ENCODE assay signal across 8 cellular contexts in genomic region chr1:27388337-27389005, GRCh38. TPM values are rescaled to one million over a fixed set of nuclear protein-coding genes. Genes with fewer than 3 reads are reported as not detected.
DNase-seq lines count a peak whose midpoint lies in the region; ATAC-seq, FAIRE-seq and TF ChIP-seq lines count a peak whose summit lies in the region.

No MANE protein-coding gene starts in this region.

- TF ChIP-seq CTCF in GM10248 (IDR thresholded peaks at IDR 0.05; ENCODE audit: control extremely low read depth, extremely low read depth, low read depth, missing control alignments): peak; percentile 95
- TF ChIP-seq CTCF in WI38 (IDR thresholded peaks at IDR 0.05; ENCODE audit: low read depth, low read length): peak; percentile 93
- peak; percentile 91 for TF ChIP-seq CTCF in bronchial epithelial cell (IDR thresholded peaks at IDR 0.05; ENCODE audit: insufficient read depth, low read length, severe bottlenecking)
- TF ChIP-seq CTCF in lower lobe of right lung (IDR thresholded peaks at IDR 0.05): peak; percentile 83

- CTCF ChIA-PET in GM10248 (lab: Yijun Ruan, JAX): interaction anchor here (0.7 to 13.1 kb wide), 21 partner anchors 9 to 343 kb away, joined by 3 to 222 read pairs (median 9); partner anchors contain the start of genes MAP3K6 and SYTL1

- H3K9me3 ChIP-seq in lower lobe of right lung: no peaks in the 10 kb centered on the region

- intact Hi-C loops in lower lobe of right lung (cut with DNase I): no loop called here

- H3K27ac ChIP-seq in lower lobe of right lung: no peak overlapping the region

- POLR2A ChIA-PET in GM10248 (lab: Yijun Ruan, JAX): no interaction called here

- DNase-seq in GM10248 (ENCODE audit: extremely low spot score): peak; percentile 72
- DNase-seq in NCI-H1105 (lab: John Stamatoyannopoulos, UW): peak; percentile 36
- peak; percentile 57 for DNase-seq in bronchial epithelial cell (ENCODE audit: low read depth)
- peak; percentile 81 for DNase-seq in lower lobe of right lung
- DNase-seq in stimulated activated CD8-positive, alpha-beta memory T cell treated with anti-CD3 and anti-CD28 coated beads, Interleukin-4, amount 100 ng/mL, for 24 hours (ENCODE audit: low read depth): peak; percentile 55

- peak; percentile 70 for FAIRE-seq in bronchial epithelial cell (lab: Jason Lieb, UNC)

- ATAC-seq in lower lobe of right lung (peak; percentile 45 to 47), GM19463 (IDR thresholded peaks at IDR 0.05; ENCODE audit: unreplicated experiment) (no peak), HG02588 (IDR thresholded peaks at IDR 0.05; ENCODE audit: unreplicated experiment) (no peak)

- no peaks in the 10 kb centered on the region for H3K27me3 ChIP-seq in bronchial epithelial cell (ENCODE audit: control insufficient read depth, insufficient read depth, low read length)
- no peaks in the 10 kb centered on the region for H3K27me3 ChIP-seq in lower lobe of right lung (ENCODE audit: low read depth)

- H3K4me1 ChIP-seq in lower lobe of right lung: peaks cover 28% of the 10 kb centered on the region

- no peak overlapping the region for H3K4me3 ChIP-seq in WI38 (ENCODE audit: low read depth, low read length)
- no peak overlapping the region for H3K4me3 ChIP-seq in bronchial epithelial cell (ENCODE audit: low read depth, low read length)
- no peak overlapping the region for H3K4me3 ChIP-seq in lower lobe of right lung

- no peaks in the 10 kb centered on the region for H3K36me3 ChIP-seq in bronchial epithelial cell (ENCODE audit: control insufficient read depth, insufficient read depth, low read length)
- H3K36me3 ChIP-seq in lower lobe of right lung: no peaks in the 10 kb centered on the region

RNA-seq across cellular contexts. Expression of gene GPR3, which starts 4.0 kb away (rescaled TPM):
- total RNA-seq in bronchial epithelial cell: not detected in 2 replicates
- 0.18 TPM for total RNA-seq in lower lobe of right lung

RNA-seq across cellular contexts. Expression of gene CD164L2, which starts 5.3 kb away (rescaled TPM):
- total RNA-seq in bronchial epithelial cell (1.1 and 2.9 TPM in 2 replicates), lower lobe of right lung (6.8 TPM)

RNA-seq across cellular contexts. Expression of gene FCN3, which starts 13.8 kb away (rescaled TPM):
- total RNA-seq in bronchial epithelial cell (0.26 TPM in 2 replicates), lower lobe of right lung (1,125 TPM)

RNA-seq across cellular contexts. Expression of gene MAP3K6, which starts 21.7 kb away (rescaled TPM):
- total RNA-seq in bronchial epithelial cell (12.1 and 17.2 TPM in 2 replicates), lower lobe of right lung (117 TPM)

RNA-seq across cellular contexts. Expression of gene SYTL1, which starts 46.6 kb away (rescaled TPM):
- total RNA-seq in bronchial epithelial cell: 31.9 and 86.3 TPM in 2 replicates
- 29.3 TPM for total RNA-seq in lower lobe of right lung

Comparison
In these comparisons a context has a peak if more than half of its experiments do, and no peak if none do; other contexts are left out.
1. ATAC-seq: peak in lower lobe of right lung (2 of 2); none in GM19463 (single experiment) and HG02588 (single experiment).
2. RNA of gene FCN3, which starts 13.8 kb away (total RNA-seq): 1,125 TPM in lower lobe of right lung (single experiment); 0.26 TPM in bronchial epithelial cell; every median in the first group is over 100 times any median in the second.
3. Peak in every context shown above with its lines, with median percentiles within 50 percentile points of each other: DNase-seq and CTCF ChIP-seq.